21 cellular contexts compared by ENCODE assay signal in genomic region chr12:96780330-96780729, GRCh38.
"Had no signal": no experiment of that assay in that cellular context is flagged by ENCODE, and none has a peak within 500 bp of the region (broad histone marks: within the 10 kb centered on the region; RNA-seq: fewer than 3 reads in every experiment).

No MANE protein-coding gene starts in this region.

- H3K4me2 ChIP-seq: smooth muscle cell had no signal

- ATAC-seq: esophagus mucosa; heart left ventricle; left colon; naive thymus-derived CD4-positive, alpha-beta T cell; pancreas; right cardiac atrium had no signal

- H3K4me3 ChIP-seq: dorsolateral prefrontal cortex, heart left ventricle, pancreas, smooth muscle cell, suprapubic skin, thyroid gland, upper lobe of left lung, vagina had no signal

- H3K4me1 ChIP-seq: heart left ventricle, pancreas, suprapubic skin, thyroid gland, upper lobe of left lung, vagina had no signal

- H3K36me3 Mint-ChIP-seq: naive thymus-derived CD4-positive, alpha-beta T cell had no signal

- H3K36me3 ChIP-seq: heart left ventricle, pancreas, suprapubic skin, thyroid gland, upper lobe of left lung, vagina had no signal

- H3K4me3 Mint-ChIP-seq: naive thymus-derived CD4-positive, alpha-beta T cell had no signal

- H3K9me3 ChIP-seq: heart left ventricle, pancreas, suprapubic skin, thyroid gland, upper lobe of left lung, vagina had no signal

- H3K27ac ChIP-seq: dorsolateral prefrontal cortex, heart left ventricle, pancreas, suprapubic skin, thyroid gland, upper lobe of left lung, vagina had no signal

- H3K27me3 Mint-ChIP-seq: progenitor cell of endocrine pancreas had no signal

- DNase-seq: cortex of kidney; dorsolateral prefrontal cortex; effector CD8-positive, alpha-beta T cell; heart left ventricle; hippocampal formation; left colon; naive thymus-derived CD4-positive, alpha-beta T cell; occipital lobe; pancreas; right cardiac atrium; stimulated activated CD4-positive, alpha-beta T cell treated with anti-CD3 and anti-CD28 coated beads, Interleukin-2, amount 100 ng/mL, for 48 hours; stimulated activated naive CD4-positive, alpha-beta T cell treated with Interleukin-2 at 50 U/mL for 16 hours; thyroid gland; upper lobe of left lung had no signal

- H3K4me1 Mint-ChIP-seq: naive thymus-derived CD4-positive, alpha-beta T cell had no signal

- H3K27ac Mint-ChIP-seq: naive thymus-derived CD4-positive, alpha-beta T cell; progenitor cell of endocrine pancreas had no signal

- FAIRE-seq: endometrium, frontal cortex, pancreas had no signal

- H3K27me3 ChIP-seq: dorsolateral prefrontal cortex, heart left ventricle, pancreas, suprapubic skin, thyroid gland, upper lobe of left lung, vagina had no signal
